Comparison of ENCODE assay signal across 8 cellular contexts in the genomic region with DNA sequence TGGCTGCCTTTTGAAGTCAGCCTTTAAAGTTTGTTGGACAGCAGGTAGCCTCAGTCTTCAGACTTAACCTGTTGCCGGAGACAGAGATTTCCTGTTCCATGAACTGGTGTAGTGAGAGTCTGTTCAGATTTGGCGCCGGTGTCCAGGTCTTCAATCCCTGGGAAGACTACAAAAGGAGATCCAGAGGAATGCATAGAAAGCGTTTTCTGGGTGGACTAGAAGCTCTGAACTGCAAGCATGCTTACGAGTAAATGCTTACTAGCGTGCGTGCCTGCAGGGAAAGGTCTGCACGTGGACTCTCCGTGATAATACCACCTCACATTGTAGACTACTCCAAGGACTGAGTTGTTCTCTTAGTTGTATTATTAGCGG. TPM values are rescaled to one million over a fixed set of nuclear protein-coding genes. Genes with fewer than 3 reads are reported as not detected.
DNase-seq lines count a peak whose midpoint lies in the region; ATAC-seq and TF ChIP-seq lines count a peak whose summit lies in the region.

No MANE protein-coding gene starts in this region.

- no peak for ATAC-seq in GM19467 (IDR thresholded peaks at IDR 0.05; ENCODE audit: unreplicated experiment)
- ATAC-seq in sciatic nerve: no peak

- H3K27ac ChIP-seq in coronary artery (peak overlapping the region; percentile 47 to 86), muscle layer of duodenum (ENCODE audit: low read length) (peak overlapping the region; percentile 45)

- H3K4me3 ChIP-seq in GM08714 (ENCODE audit: low read length): peak overlapping the region; percentile 70
- H3K4me3 ChIP-seq in coronary artery: peak overlapping the region; percentile 91
- peak overlapping the region; percentile 81 to 94 for H3K4me3 ChIP-seq in muscle layer of duodenum (ENCODE audit: low read depth in 1 of 2, low read length in 2 of 2)

- intact Hi-C loops in sciatic nerve (cut with DNase I): no loop called here

- H3K27me3 ChIP-seq in muscle layer of duodenum (ENCODE audit: low read depth, low read length): no peaks in the 10 kb centered on the region

- peaks cover 12 to 44% of the 10 kb centered on the region in 2 donors for H3K4me1 ChIP-seq in muscle layer of duodenum (ENCODE audit: control insufficient read depth in 1 of 2, insufficient read depth in 2 of 2, low read length in 2 of 2)

- peaks cover 0 to 9% of the 10 kb centered on the region in 2 donors for H3K36me3 ChIP-seq in muscle layer of duodenum (ENCODE audit: control insufficient read depth in 1 of 2, insufficient read depth in 2 of 2, low read length in 2 of 2)

- H3K9me3 ChIP-seq in muscle layer of duodenum (ENCODE audit: control insufficient read depth in 1 of 2, low read length in 2 of 2): no peaks in the 10 kb centered on the region

- no peak for TF ChIP-seq CTCF in coronary artery (IDR thresholded peaks at IDR 0.05)

- DNase-seq in NCI-H69 (lab: John Stamatoyannopoulos, UW) (peak; percentile 23), coronary artery (ENCODE audit: low spot score) (no peak), sciatic nerve (ENCODE audit: low spot score) (no peak), D341Med (ENCODE audit: low spot score) (no peak), retina (no peak)

RNA-seq across cellular contexts. Expression of a gene that starts 0.9 kb away (rescaled TPM):
- total RNA-seq in sciatic nerve: 41.0 TPM

RNA-seq across cellular contexts. Expression of a gene that starts 26.4 kb away (rescaled TPM):
- 4.8 TPM for total RNA-seq in sciatic nerve
